In the genomic region with DNA sequence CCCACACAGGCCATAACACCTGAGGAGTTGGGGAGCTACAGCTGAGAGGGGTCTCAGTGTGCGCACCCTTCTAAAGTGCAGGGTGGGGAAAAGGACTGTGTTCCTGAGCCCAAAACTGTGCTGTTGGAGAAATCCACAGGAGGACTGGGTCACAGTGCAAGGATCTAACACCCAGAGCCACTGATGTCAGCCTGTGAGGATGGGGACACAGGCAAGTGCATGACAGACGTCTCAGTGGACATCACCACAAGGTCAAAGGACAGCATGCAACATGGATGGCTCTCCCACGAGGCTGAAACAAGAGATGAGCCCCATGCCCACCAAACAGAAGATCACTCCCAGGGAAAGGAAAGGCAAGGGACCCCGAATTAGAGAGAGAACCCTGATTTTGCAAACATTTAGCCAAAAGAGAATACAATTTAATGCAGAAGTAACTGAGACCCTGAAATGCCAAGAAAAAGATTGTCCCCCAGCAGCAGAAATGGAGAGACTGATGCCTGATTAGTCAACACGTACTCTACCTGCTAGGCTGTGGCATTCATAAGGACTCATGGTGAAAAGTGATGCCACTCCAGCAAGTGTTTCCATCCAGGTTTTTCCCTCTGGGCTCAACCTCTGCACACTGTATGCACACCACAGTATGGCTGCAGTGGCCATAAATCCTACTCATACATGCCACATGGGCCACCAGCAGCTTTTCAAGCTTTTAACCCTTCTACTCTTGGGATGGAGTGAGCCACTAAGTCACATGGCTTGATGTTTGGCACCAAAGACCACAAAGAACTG, we compare ENCODE assay signal across 14 cellular contexts. TPM values are rescaled to one million over a fixed set of nuclear protein-coding genes. Genes with fewer than 3 reads are reported as not detected.
A peak's percentile ranks its signal among the peaks of the same experiment; 100 is the strongest.
DNase-seq lines count a peak whose midpoint lies in the region; ATAC-seq and TF ChIP-seq lines count a peak whose summit lies in the region.
"Had no signal": no experiment of that assay in that cellular context is flagged by ENCODE, and none has a peak within 500 bp of the region (broad histone marks: within the 10 kb centered on the region; RNA-seq: fewer than 3 reads in every experiment).

No MANE protein-coding gene starts in this region.

- no peaks in the 10 kb centered on the region for H3K36me3 ChIP-seq in mesenchymal stem cell (ENCODE audit: control insufficient read depth in 1 of 2, insufficient read depth in 2 of 2, low read depth in 1 of 2, low read length in 2 of 2)
- H3K36me3 ChIP-seq in thoracic aorta: no peaks in the 10 kb centered on the region
- H3K36me3 ChIP-seq: ovary had no signal

- no peak overlapping the region for H3K27ac ChIP-seq in mesenchymal stem cell (ENCODE audit: low read length, poor library complexity, severe bottlenecking)
- H3K27ac ChIP-seq in thoracic aorta: no peak overlapping the region
- H3K27ac ChIP-seq: ovary had no signal

- H2BK5ac ChIP-seq in mesenchymal stem cell (ENCODE audit: low read depth, low read length, poor library complexity, severe bottlenecking): no peak overlapping the region

- ATAC-seq in activated CD8-positive, alpha-beta T cell treated with anti-CD3 and anti-CD28 coated beads for 36 hours: no peak
- ATAC-seq in activated CD8-positive, alpha-beta T cell treated with anti-CD3 and anti-CD28 coated beads, Interleukin-2, amount 10 ng/mL, durations not matched to agents 7 days and 5 days: no peak
- peak; percentile 83 for ATAC-seq in activated naive CD8-positive, alpha-beta T cell treated with anti-CD3 and anti-CD28 coated beads, Interleukin-2, amount 50 U/mL, for 24 hours
- ATAC-seq in thoracic aorta (ENCODE audit: insufficient number of reproducible peaks, low FRiP score, low read depth) (no peak), GM19467 (IDR thresholded peaks at IDR 0.05; ENCODE audit: unreplicated experiment) (no peak), GM21390 (IDR thresholded peaks at IDR 0.05; ENCODE audit: unreplicated experiment) (no peak)
- ATAC-seq: GM12878, HCT116 had no signal

- H3K23ac ChIP-seq in mesenchymal stem cell (ENCODE audit: low read length in 2 of 2): no peak overlapping the region

- peaks cover 6% of the 10 kb centered on the region for H3K36me3 Mint-ChIP-seq in activated CD8-positive, alpha-beta T cell treated with anti-CD3 and anti-CD28 coated beads for 36 hours (ENCODE audit: low read depth)
- no peaks in the 10 kb centered on the region for H3K36me3 Mint-ChIP-seq in activated CD8-positive, alpha-beta T cell treated with anti-CD3 and anti-CD28 coated beads, Interleukin-2, amount 10 ng/mL, durations not matched to agents 7 days and 5 days (ENCODE audit: low read depth)
- H3K36me3 Mint-ChIP-seq in activated naive CD8-positive, alpha-beta T cell treated with anti-CD3 and anti-CD28 coated beads, Interleukin-2, amount 50 U/mL, for 24 hours (ENCODE audit: low read depth): peaks cover under 1% of the 10 kb centered on the region

- no peak for TF ChIP-seq CTCF in activated CD8-positive, alpha-beta T cell treated with anti-CD3 and anti-CD28 coated beads for 36 hours (IDR thresholded peaks at IDR 0.05)
- no peak for TF ChIP-seq CTCF in thoracic aorta (IDR thresholded peaks at IDR 0.05)

- WGBS in mesenchymal stem cell: 81% methylated on average over 5 of the region's 5 CpGs

- H3K4me1 Mint-ChIP-seq in activated CD8-positive, alpha-beta T cell treated with anti-CD3 and anti-CD28 coated beads for 36 hours (ENCODE audit: low read depth): peaks cover 78% of the 10 kb centered on the region
- peaks cover 52% of the 10 kb centered on the region for H3K4me1 Mint-ChIP-seq in activated CD8-positive, alpha-beta T cell treated with anti-CD3 and anti-CD28 coated beads, Interleukin-2, amount 10 ng/mL, durations not matched to agents 7 days and 5 days (ENCODE audit: low read depth)
- peaks cover 78% of the 10 kb centered on the region for H3K4me1 Mint-ChIP-seq in activated naive CD8-positive, alpha-beta T cell treated with anti-CD3 and anti-CD28 coated beads, Interleukin-2, amount 50 U/mL, for 24 hours

- DNase-seq in activated CD8-positive, alpha-beta T cell treated with anti-CD3 and anti-CD28 coated beads for 36 hours: no peak
- no peak for DNase-seq in activated CD8-positive, alpha-beta T cell treated with anti-CD3 and anti-CD28 coated beads, Interleukin-2, amount 10 ng/mL, durations not matched to agents 7 days and 5 days
- no peak for DNase-seq in activated naive CD8-positive, alpha-beta T cell treated with anti-CD3 and anti-CD28 coated beads, Interleukin-2, amount 50 U/mL, for 24 hours
- DNase-seq in mesenchymal stem cell: peak; percentile 38
- DNase-seq in thoracic aorta (ENCODE audit: low spot score): no peak
- DNase-seq in KG1 (lab: John Stamatoyannopoulos, UW): no peak
- DNase-seq: ACHN, COR-L47, NCI-H1105 had no signal

- H3K27me3 ChIP-seq in mesenchymal stem cell (ENCODE audit: control insufficient read depth in 1 of 2, insufficient read depth in 1 of 2, low read length in 2 of 2) (no peaks in the 10 kb centered on the region), thoracic aorta (replicated peaks; ENCODE audit: insufficient read depth) (no peaks in the 10 kb centered on the region)
- H3K27me3 ChIP-seq: ovary had no signal

- peak overlapping the region; percentile 11 for H3K27ac Mint-ChIP-seq in activated CD8-positive, alpha-beta T cell treated with anti-CD3 and anti-CD28 coated beads for 36 hours
- H3K27ac Mint-ChIP-seq in activated CD8-positive, alpha-beta T cell treated with anti-CD3 and anti-CD28 coated beads, Interleukin-2, amount 10 ng/mL, durations not matched to agents 7 days and 5 days: no peak overlapping the region
- peak overlapping the region; percentile 61 for H3K27ac Mint-ChIP-seq in activated naive CD8-positive, alpha-beta T cell treated with anti-CD3 and anti-CD28 coated beads, Interleukin-2, amount 50 U/mL, for 24 hours

- H3K4me3 Mint-ChIP-seq in activated CD8-positive, alpha-beta T cell treated with anti-CD3 and anti-CD28 coated beads for 36 hours: no peak overlapping the region
- H3K4me3 Mint-ChIP-seq in activated CD8-positive, alpha-beta T cell treated with anti-CD3 and anti-CD28 coated beads, Interleukin-2, amount 10 ng/mL, durations not matched to agents 7 days and 5 days: no peak overlapping the region
- no peak overlapping the region for H3K4me3 Mint-ChIP-seq in activated naive CD8-positive, alpha-beta T cell treated with anti-CD3 and anti-CD28 coated beads, Interleukin-2, amount 50 U/mL, for 24 hours

- H3K4me1 ChIP-seq in mesenchymal stem cell (ENCODE audit: control insufficient read depth, insufficient read depth, low read depth, low read length) (no peaks in the 10 kb centered on the region), thoracic aorta (ENCODE audit: control insufficient read depth in 1 of 2, low read depth in 2 of 2) (peaks cover 75 to 84% of the 10 kb centered on the region in 2 donors)

- no peak overlapping the region for H2BK15ac ChIP-seq in mesenchymal stem cell (ENCODE audit: low read depth, poor library complexity, severe bottlenecking)

- no peaks in the 10 kb centered on the region for H3K9me3 Mint-ChIP-seq in activated CD8-positive, alpha-beta T cell treated with anti-CD3 and anti-CD28 coated beads for 36 hours
- H3K9me3 Mint-ChIP-seq in activated CD8-positive, alpha-beta T cell treated with anti-CD3 and anti-CD28 coated beads, Interleukin-2, amount 10 ng/mL, durations not matched to agents 7 days and 5 days (ENCODE audit: insufficient read depth): no peaks in the 10 kb centered on the region
- H3K9me3 Mint-ChIP-seq in activated naive CD8-positive, alpha-beta T cell treated with anti-CD3 and anti-CD28 coated beads, Interleukin-2, amount 50 U/mL, for 24 hours: no peaks in the 10 kb centered on the region

- H3K9ac ChIP-seq in mesenchymal stem cell (ENCODE audit: low read length): no peak overlapping the region

- no peaks in the 10 kb centered on the region for H3K9me3 ChIP-seq in mesenchymal stem cell (ENCODE audit: control insufficient read depth, low read length)
- no peaks in the 10 kb centered on the region for H3K9me3 ChIP-seq in thoracic aorta
- H3K9me3 ChIP-seq: ovary had no signal

- H3K14ac ChIP-seq in mesenchymal stem cell (ENCODE audit: low read length in 2 of 2): no peak overlapping the region

- no peak overlapping the region for H3K4me3 ChIP-seq in mesenchymal stem cell (ENCODE audit: insufficient read depth in 1 of 2, low read depth in 1 of 2, low read length in 2 of 2)
- H3K4me3 ChIP-seq in thoracic aorta: peak overlapping the region; percentile 26
- H3K4me3 ChIP-seq: GM12878, ovary had no signal

- intact Hi-C loops in activated CD8-positive, alpha-beta T cell treated with anti-CD3 and anti-CD28 coated beads for 36 hours (cut with micrococcal nuclease): no loop called here

- no peaks in the 10 kb centered on the region for H3K27me3 Mint-ChIP-seq in activated CD8-positive, alpha-beta T cell treated with anti-CD3 and anti-CD28 coated beads for 36 hours
- no peaks in the 10 kb centered on the region for H3K27me3 Mint-ChIP-seq in activated CD8-positive, alpha-beta T cell treated with anti-CD3 and anti-CD28 coated beads, Interleukin-2, amount 10 ng/mL, durations not matched to agents 7 days and 5 days (ENCODE audit: low read depth)
- no peaks in the 10 kb centered on the region for H3K27me3 Mint-ChIP-seq in activated naive CD8-positive, alpha-beta T cell treated with anti-CD3 and anti-CD28 coated beads, Interleukin-2, amount 50 U/mL, for 24 hours

- POLR2A ChIA-PET in activated CD8-positive, alpha-beta T cell treated with anti-CD3 and anti-CD28 coated beads for 36 hours (lab: Charles Lee): interaction anchor here (3.0 kb wide), 1 partner anchor 21 kb away, joined by 9 read pairs; no protein-coding TSS in a partner anchor
- POLR2A ChIA-PET in activated CD8-positive, alpha-beta T cell treated with anti-CD3 and anti-CD28 coated beads, Interleukin-2, amount 10 ng/mL, durations not matched to agents 7 days and 5 days (lab: Charles Lee): interaction anchor here (0.6 to 2.7 kb wide), 3 partner anchors 12 to 27 kb away, joined by 3 to 11 read pairs (median 3); a partner anchor contains a TSS

- H3K18ac ChIP-seq in mesenchymal stem cell (ENCODE audit: low read depth in 1 of 2, low read length in 2 of 2): no peak overlapping the region

- no peak overlapping the region for H4K8ac ChIP-seq in mesenchymal stem cell (ENCODE audit: low read length)

- H3K79me1 ChIP-seq in mesenchymal stem cell (replicated peaks; ENCODE audit: low read length, poor library complexity, severe bottlenecking): peaks cover 13% of the 10 kb centered on the region

- no peak overlapping the region for H2BK12ac ChIP-seq in mesenchymal stem cell (ENCODE audit: low read length in 2 of 2)

- no peak overlapping the region for H3K4ac ChIP-seq in mesenchymal stem cell (ENCODE audit: low read depth in 1 of 2, low read length in 2 of 2)

- H2AK5ac ChIP-seq in mesenchymal stem cell (ENCODE audit: low read length, severe bottlenecking): no peak overlapping the region

- H4K91ac ChIP-seq in mesenchymal stem cell (ENCODE audit: low read length): no peak overlapping the region

- CTCF ChIA-PET in activated CD8-positive, alpha-beta T cell treated with anti-CD3 and anti-CD28 coated beads for 36 hours (lab: Charles Lee): interaction anchor here (0.6 to 1.9 kb wide), 4 partner anchors 8 to 60 kb away, joined by 3 to 5 read pairs (median 4); no protein-coding TSS in a partner anchor
- CTCF ChIA-PET in activated CD8-positive, alpha-beta T cell treated with anti-CD3 and anti-CD28 coated beads, Interleukin-2, amount 10 ng/mL, durations not matched to agents 7 days and 5 days (lab: Charles Lee): interaction anchor here (0.7 to 7.4 kb wide), 4 partner anchors 10 to 1393 kb away, joined by 3 to 42 read pairs (median 11); no protein-coding TSS in a partner anchor

- no peak overlapping the region for H3K4me2 ChIP-seq in mesenchymal stem cell (ENCODE audit: low read length, poor library complexity, severe bottlenecking)

- no peak overlapping the region for H2BK120ac ChIP-seq in mesenchymal stem cell (ENCODE audit: low read depth, low read length)

- H2AFZ ChIP-seq in mesenchymal stem cell (ENCODE audit: low read depth, low read length): no peak overlapping the region

RNA-seq across cellular contexts. Expression of a gene that starts 14.2 kb away (rescaled TPM):
- total RNA-seq in activated CD8-positive, alpha-beta T cell treated with anti-CD3 and anti-CD28 coated beads for 36 hours: 10 to 100 TPM; 19.0 to 20.1 TPM
- 1 to 10 TPM; 8.8 to 9.6 TPM for total RNA-seq in activated CD8-positive, alpha-beta T cell treated with anti-CD3 and anti-CD28 coated beads, Interleukin-2, amount 10 ng/mL, durations not matched to agents 7 days and 5 days
- polyA plus RNA-seq in mesenchymal stem cell (2013, experiment 1 of 2): 31.5 TPM
- 32.5 TPM for polyA plus RNA-seq in mesenchymal stem cell (2013, experiment 2 of 2)
- 100 to 1,000 TPM; 165 to 187 TPM for total RNA-seq in thoracic aorta

Comparison
In these comparisons a context has a peak if more than half of its experiments do, and no peak if none do; other contexts are left out.
1. RNA of a gene that starts 14.2 kb away (total RNA-seq): 165 to 187 TPM in thoracic aorta; 19.0 to 20.1 TPM in activated CD8-positive, alpha-beta T cell treated with anti-CD3 and anti-CD28 coated beads for 36 hours and 8.8 to 9.6 TPM in activated CD8-positive, alpha-beta T cell treated with anti-CD3 and anti-CD28 coated beads, Interleukin-2, amount 10 ng/mL, durations not matched to agents 7 days and 5 days; every median in the first group is over 4 times any median in the second.